In genomic region chr12:41188841-41189394, GRCh38 we compare ENCODE assay signal across 11 cellular contexts. TPM values are rescaled to one million over a fixed set of nuclear protein-coding genes. Genes with fewer than 3 reads are reported as not detected.
DNase-seq lines count a peak whose midpoint lies in the region; ATAC-seq and TF ChIP-seq lines count a peak whose summit lies in the region.
"Had no signal": no experiment of that assay in that cellular context is flagged by ENCODE, and none has a peak within 500 bp of the region (broad histone marks: within the 10 kb centered on the region; RNA-seq: fewer than 3 reads in every experiment).

No MANE protein-coding gene starts in this region.

- no peaks in the 10 kb centered on the region for H3K9me3 ChIP-seq in mammary epithelial cell (replicated peaks; ENCODE audit: insufficient read depth, low read length)
- no peaks in the 10 kb centered on the region for H3K9me3 ChIP-seq in mesodermal cell (ENCODE audit: control insufficient read depth, low read length)
- no peaks in the 10 kb centered on the region for H3K9me3 ChIP-seq in suprapubic skin

- H3K27me3 ChIP-seq in mammary epithelial cell (ENCODE audit: insufficient read depth, low read length) (peaks cover 40% of the 10 kb centered on the region), suprapubic skin (peaks cover 31% of the 10 kb centered on the region)

- H3K9ac ChIP-seq in mammary epithelial cell (ENCODE audit: insufficient read depth, low read length), result no peak overlapping the region
- H3K9ac ChIP-seq: KMS-11 had no signal

- in situ Hi-C loops in mammary epithelial cell (cut with MboI; ENCODE audit: low sequenced_read_pairs in 2 of 2), result no loop called here

- no peaks in the 10 kb centered on the region for H4K20me1 ChIP-seq in mammary epithelial cell (ENCODE audit: insufficient read depth, low read length)

- H3K4me2 ChIP-seq in mammary epithelial cell (ENCODE audit: insufficient read depth, low read depth, low read length), result peak overlapping the region; percentile 51
- H3K4me2 ChIP-seq: KMS-11 had no signal

- WGBS in mammary epithelial cell (ENCODE audit: low coverage, missing lambda C conversion rate), result 0% methylated on average over 3 of the region's 49 CpGs
- WGBS in mesodermal cell (ENCODE audit: insufficient coverage in 2 of 2), 2 experiments, result 4 to 16% methylated on average over 4 to 14 of the region's 49 CpGs
- under 1% methylated on average over 22 of the region's 49 CpGs for WGBS in suprapubic skin

- H2AFZ ChIP-seq in mammary epithelial cell (ENCODE audit: low read depth, low read length), result peak overlapping the region; percentile 50

- CTCF ChIA-PET in HEK293T (lab: Yijun Ruan, JAX), result no interaction called here
- CTCF ChIA-PET in mammary epithelial cell (lab: Charles Lee; ENCODE audit: low non-redundant PET), result interaction anchor here (0.9 kb wide), 1 partner anchor 12 kb away, joined by 6 read pairs; no protein-coding TSS in a partner anchor

- TF ChIP-seq EP300 in suprapubic skin (IDR thresholded peaks at IDR 0.05), result no peak

- H3K36me3 ChIP-seq in mammary epithelial cell (ENCODE audit: insufficient read depth, low read length) (no peaks in the 10 kb centered on the region), mesodermal cell (ENCODE audit: control insufficient read depth, insufficient read depth, low read length) (no peaks in the 10 kb centered on the region), suprapubic skin (no peaks in the 10 kb centered on the region)

- dilution Hi-C loops in mammary epithelial cell (cut with HindIII; ENCODE audit: low sequenced_read_pairs), result no loop called here

- peak; percentile 15 for DNase-seq in HEK293T (ENCODE audit: extremely low spot score)
- DNase-seq in mammary epithelial cell, result no peak
- no peak for DNase-seq in suprapubic skin (ENCODE audit: low spot score in 2 of 2)
- no peak for DNase-seq in NCI-H187 treated with DMSO at 0.1 percent for 48 hours (lab: John Stamatoyannopoulos, UW)
- DNase-seq: EL; stimulated activated CD4-positive, alpha-beta T cell treated with anti-CD3 and anti-CD28 coated beads, Interleukin-4, amount 100 ng/mL, for 1 hour had no signal

- TF ChIP-seq CTCF in mammary epithelial cell (conservative IDR thresholded peaks at IDR 0.05 in 1 of 2, IDR thresholded peaks at IDR 0.05 in 1 of 2; ENCODE audit: extremely low read depth in 1 of 2, insufficient read depth in 1 of 2, low read depth in 1 of 2, low read length in 2 of 2) (no peak), suprapubic skin (IDR thresholded peaks at IDR 0.05) (no peak)

- TF ChIP-seq POLR2A in suprapubic skin (IDR thresholded peaks at IDR 0.05), result no peak

- no TSS peak for BruUV-seq in mammary epithelial cell (replicated peaks; lab: Mats Ljungman, UMichigan)

- no peak for ATAC-seq in GM21619 (IDR thresholded peaks at IDR 0.05; ENCODE audit: unreplicated experiment)
- ATAC-seq in GM19467 (IDR thresholded peaks at IDR 0.05; ENCODE audit: unreplicated experiment), result no peak

- H3K4me1 ChIP-seq in mammary epithelial cell (ENCODE audit: insufficient read depth, low read length) (peaks cover 15% of the 10 kb centered on the region), mesodermal cell (ENCODE audit: control insufficient read depth, insufficient read depth, low read length, poor library complexity, severe bottlenecking) (no peaks in the 10 kb centered on the region), suprapubic skin (peaks cover 26% of the 10 kb centered on the region)

- intact Hi-C loops in mammary epithelial cell (cut with micrococcal nuclease), result no loop called here

- no peaks in the 10 kb centered on the region for H3K79me2 ChIP-seq in mammary epithelial cell (ENCODE audit: insufficient read depth, low read length)

- H3K27ac ChIP-seq in mammary epithelial cell (ENCODE audit: insufficient read depth, low read depth, low read length) (no peak overlapping the region), mesodermal cell (ENCODE audit: low read depth, low read length, severe bottlenecking) (no peak overlapping the region), suprapubic skin (peak overlapping the region; percentile 88)
- H3K27ac ChIP-seq: KMS-11 had no signal

- H3K4me3 ChIP-seq in mammary epithelial cell (replicated peaks in 1 of 3; ENCODE audit: insufficient read depth in 1 of 3, low read depth in 2 of 3, low read length in 3 of 3) (no peak overlapping the region), mesodermal cell (ENCODE audit: extremely low read depth, insufficient read depth, low read length, poor library complexity, severe bottlenecking) (peak overlapping the region; percentile 12), suprapubic skin (peak overlapping the region; percentile 57)

- POLR2A ChIA-PET in HEK293T (lab: Yijun Ruan, JAX), result no interaction called here

TF ChIP-seq in HEK293T, 16 proteins besides CTCF, POLR2A, EP300 and RAD21:
- TF ChIP-seq SUZ12 (IDR thresholded peaks at IDR 0.05) (no peak), NFRKB (IDR thresholded peaks at IDR 0.05) (no peak), CTBP1 (IDR thresholded peaks at IDR 0.05; ENCODE audit: borderline replicate concordance) (no peak), LEF1 (IDR thresholded peaks at IDR 0.05; ENCODE audit: borderline replicate concordance) (no peak), FOXA1 (IDR thresholded peaks at IDR 0.05) (no peak), ARNT (IDR thresholded peaks at IDR 0.05) (no peak), SP1 (IDR thresholded peaks at IDR 0.05) (no peak), L3MBTL2 (conservative IDR thresholded peaks at IDR 0.05) (no peak), BHLHE40 (IDR thresholded peaks at IDR 0.05; ENCODE audit: borderline replicate concordance) (no peak), ZNF384 (IDR thresholded peaks at IDR 0.05) (no peak), FOXM1 (IDR thresholded peaks at IDR 0.05; ENCODE audit: borderline replicate concordance) (no peak), TARDBP (IDR thresholded peaks at IDR 0.05) (no peak), HDGF (IDR thresholded peaks at IDR 0.05; ENCODE audit: borderline replicate concordance) (no peak), ELF4 (IDR thresholded peaks at IDR 0.05) (no peak), FOXK2 (IDR thresholded peaks at IDR 0.05) (no peak)

RNA-seq across cellular contexts. Expression of gene PDZRN4, which starts 0.8 kb away (rescaled TPM):
- not detected for total RNA-seq in mammary epithelial cell
- not detected for polyA plus RNA-seq in mammary epithelial cell
- not detected for polyA minus RNA-seq in mammary epithelial cell
- 1.0 TPM for polyA plus RNA-seq in mesodermal cell (2013, experiment 1 of 2)
- polyA plus RNA-seq in mesodermal cell (2013, experiment 2 of 2), result 0.96 TPM
- 1 to 10 TPM in 2 of 4 donors, under 1 TPM in 2; 0.42 to 4.4 (median 2.4) TPM for total RNA-seq in suprapubic skin
- total RNA-seq: activated T-helper 1 cell treated with anti-CD3 and anti-CD28 coated beads, Interleukin-12 subunit alpha, Interleukin-12 subunit beta, Interleukin-2, Interleukin-4 antibody, amounts not matched to agents 30 ng/mL and 10 ng/mL and 1 ng/mL, durations not matched to agents 14 hours and 24 hours and 36 hours had no signal

Comparison
In these comparisons a context has a peak if more than half of its experiments do, and no peak if none do; other contexts are left out.
1. H3K4me3 ChIP-seq: peak in mesodermal cell (single experiment) and suprapubic skin (single experiment); none in mammary epithelial cell (0 of 3).